Comparison of ENCODE assay signal across 1 cellular context in the genomic region with DNA sequence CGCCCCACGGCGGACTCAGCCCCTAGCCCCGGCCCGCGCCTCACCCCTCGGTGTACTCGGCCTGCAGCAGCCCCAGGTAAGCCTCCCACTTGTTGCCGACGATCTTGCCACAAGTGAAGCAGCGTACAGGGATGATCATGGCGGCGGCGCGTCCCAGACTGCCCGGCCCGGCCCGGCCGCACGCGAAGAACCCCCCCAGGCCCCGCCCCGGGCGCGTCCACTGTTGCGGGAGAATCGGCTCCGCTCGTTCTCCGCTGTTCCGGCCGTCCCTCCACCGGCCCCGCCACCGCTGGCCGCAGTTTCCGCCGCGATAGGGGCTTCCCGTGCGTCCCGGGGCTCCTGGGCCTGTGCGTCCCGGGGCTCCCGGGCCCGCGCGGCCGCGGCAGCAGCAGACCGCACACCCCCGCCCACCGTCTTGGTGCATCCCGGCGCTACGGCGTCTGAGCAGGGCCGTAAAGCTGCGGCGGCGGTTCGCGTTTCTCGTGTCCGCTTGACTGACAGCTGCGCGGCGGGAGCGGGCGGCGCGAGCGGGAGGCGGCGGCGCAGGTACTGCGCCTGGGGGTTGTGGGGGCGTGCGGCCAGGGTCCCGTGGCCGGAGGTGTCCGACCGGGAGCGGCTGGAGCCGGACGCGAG.
TF ChIP-seq lines count a peak whose summit lies in the region.

POLR2L (minus strand) TSS at position 160 of the 633 bp plus-strand sequence; CDS start at position 139, 21 bp downstream.
TSPAN4 (plus strand) TSS at position 483 of the 633 bp plus-strand sequence. CDS start 7,453 bp downstream, outside the sequence.

TF ChIP-seq in HEK293, 187 proteins besides CTCF, POLR2A, EP300 and RAD21 (continued from another document):
- TF ChIP-seq PRDM2 (tag by site-specific recombination; IDR thresholded peaks at IDR 0.05; ENCODE audit: borderline replicate concordance) (no peak), ZNF701 (tag by site-specific recombination; IDR thresholded peaks at IDR 0.05) (no peak), PRDM6 (tag by site-specific recombination; IDR thresholded peaks at IDR 0.05) (no peak), ZNF366 (tag by site-specific recombination; conservative IDR thresholded peaks at IDR 0.05) (no peak), ZNF221 (tag by site-specific recombination; IDR thresholded peaks at IDR 0.05; ENCODE audit: borderline replicate concordance) (no peak), ZNF169 (tag by site-specific recombination; IDR thresholded peaks at IDR 0.05) (0 out of 2 replicates have a peak, but pooled peaks have one; percentile 9)
